Comparison of ENCODE assay signal across 16 cellular contexts in the genomic region with DNA sequence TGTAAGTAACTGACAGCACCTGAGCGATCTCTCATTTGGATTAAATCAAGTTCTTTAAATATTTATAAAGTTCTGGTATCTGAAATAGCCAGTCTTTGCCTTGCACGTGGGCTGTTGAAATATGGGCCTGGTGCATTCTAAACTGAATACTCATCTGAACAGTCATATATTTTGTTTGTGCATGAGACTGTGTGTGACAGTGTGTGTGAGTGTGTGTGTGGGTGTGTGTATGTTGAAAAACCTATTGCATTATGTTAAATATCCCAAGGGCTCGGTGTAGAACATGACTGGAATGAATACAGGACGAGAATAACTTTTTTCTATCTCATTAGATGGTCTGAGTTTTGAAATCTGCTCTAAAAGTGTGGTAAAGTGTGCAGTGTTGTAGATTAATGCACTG.
A peak's percentile ranks its signal among the peaks of the same experiment; 100 is the strongest.
DNase-seq lines count a peak whose midpoint lies in the region; ATAC-seq and TF ChIP-seq lines count a peak whose summit lies in the region.
"Had no signal": no experiment of that assay in that cellular context is flagged by ENCODE, and none has a peak within 500 bp of the region (broad histone marks: within the 10 kb centered on the region; RNA-seq: fewer than 3 reads in every experiment).

No MANE protein-coding gene starts in this region.

- H3K27me3 Mint-ChIP-seq in activated naive CD4-positive, alpha-beta T cell treated with anti-CD3 and anti-CD28 coated beads for 36 hours (ENCODE audit: low read depth), result no peaks in the 10 kb centered on the region
- H3K27me3 Mint-ChIP-seq: CD4-positive, CD25-positive, alpha-beta regulatory T cell; CD8-positive, alpha-beta memory T cell had no signal

- intact Hi-C loops in mucosa of descending colon (cut with DNase I, micrococcal nuclease), result no loop called here
- intact Hi-C loops in activated naive CD4-positive, alpha-beta T cell treated with anti-CD3 and anti-CD28 coated beads for 36 hours (cut with micrococcal nuclease), result no loop called here

- no peaks in the 10 kb centered on the region for H3K4me1 Mint-ChIP-seq in activated naive CD4-positive, alpha-beta T cell treated with anti-CD3 and anti-CD28 coated beads for 36 hours (ENCODE audit: low read depth)
- H3K4me1 Mint-ChIP-seq: CD4-positive, CD25-positive, alpha-beta regulatory T cell; CD8-positive, alpha-beta memory T cell; GM23338 had no signal

- ATAC-seq in mucosa of descending colon, result no peak
- ATAC-seq: GM23338 had no signal

- TF ChIP-seq CTCF in epithelial cell of esophagus (IDR thresholded peaks at IDR 0.05; ENCODE audit: insufficient read depth, low read depth, low read length, missing control alignments), result no peak
- TF ChIP-seq CTCF in mucosa of descending colon (IDR thresholded peaks at IDR 0.05), result no peak

- H3K36me3 ChIP-seq in mucosa of descending colon (ENCODE audit: low read depth), result no peaks in the 10 kb centered on the region
- H3K36me3 ChIP-seq: BE2C had no signal

- H3K9me3 Mint-ChIP-seq in activated naive CD4-positive, alpha-beta T cell treated with anti-CD3 and anti-CD28 coated beads for 36 hours, result peaks cover 7% of the 10 kb centered on the region
- H3K9me3 Mint-ChIP-seq: GM23338 had no signal

- CTCF ChIA-PET in activated naive CD4-positive, alpha-beta T cell treated with anti-CD3 and anti-CD28 coated beads for 36 hours (lab: Charles Lee), result no interaction called here

- peak; percentile 31 for DNase-seq in astrocyte of the hippocampus (ENCODE audit: low read depth, low spot score)
- DNase-seq in epithelial cell of esophagus (ENCODE audit: low read depth), result peak; percentile 65
- DNase-seq in kidney tubule cell (ENCODE audit: low spot score), result peak; percentile 11
- DNase-seq in retina, result peak; percentile 27
- no peak for DNase-seq in mucosa of descending colon
- DNase-seq in NCI-H524 (lab: John Stamatoyannopoulos, UW), result no peak
- DNase-seq in activated naive CD4-positive, alpha-beta T cell treated with anti-CD3 and anti-CD28 coated beads for 36 hours, result no peak
- DNase-seq: ACHN; BE2C; C1 segment of cervical spinal cord; CD4-positive, CD25-positive, alpha-beta regulatory T cell; CD8-positive, alpha-beta memory T cell; COR-L47; DMS 273 treated with DMSO at 0.1 percent for 48 hours; HCEC 1CT had no signal

- no peaks in the 10 kb centered on the region for H3K36me3 Mint-ChIP-seq in activated naive CD4-positive, alpha-beta T cell treated with anti-CD3 and anti-CD28 coated beads for 36 hours (ENCODE audit: low read depth)
- H3K36me3 Mint-ChIP-seq: CD4-positive, CD25-positive, alpha-beta regulatory T cell; CD8-positive, alpha-beta memory T cell had no signal

- H3K9me3 ChIP-seq in mucosa of descending colon, result no peaks in the 10 kb centered on the region
- H3K9me3 ChIP-seq: BE2C had no signal

- no peak overlapping the region for H3K4me3 Mint-ChIP-seq in activated naive CD4-positive, alpha-beta T cell treated with anti-CD3 and anti-CD28 coated beads for 36 hours
- H3K4me3 Mint-ChIP-seq: CD4-positive, CD25-positive, alpha-beta regulatory T cell; CD8-positive, alpha-beta memory T cell; GM23338 had no signal

- H3K4me1 ChIP-seq in mucosa of descending colon (ENCODE audit: low read depth), result no peaks in the 10 kb centered on the region
- H3K4me1 ChIP-seq: BE2C had no signal

- H3K27ac Mint-ChIP-seq in activated naive CD4-positive, alpha-beta T cell treated with anti-CD3 and anti-CD28 coated beads for 36 hours, result no peak overlapping the region
- H3K27ac Mint-ChIP-seq: CD4-positive, CD25-positive, alpha-beta regulatory T cell; CD8-positive, alpha-beta memory T cell; GM23338 had no signal

- no peak overlapping the region for H3K4me3 ChIP-seq in epithelial cell of esophagus (ENCODE audit: low read length)
- H3K4me3 ChIP-seq in mucosa of descending colon, result no peak overlapping the region
- H3K4me3 ChIP-seq: GM23338 had no signal

Comparison
In these comparisons a context has a peak if more than half of its experiments do, and no peak if none do; other contexts are left out.
1. DNase-seq: peak in astrocyte of the hippocampus (single experiment), epithelial cell of esophagus (single experiment), kidney tubule cell (single experiment) and retina (single experiment); none in mucosa of descending colon (0 of 3), NCI-H524 (0 of 2) and activated naive CD4-positive, alpha-beta T cell treated with anti-CD3 and anti-CD28 coated beads for 36 hours (single experiment).